ENCODE assay signal across 20 cellular contexts in the genomic region with DNA sequence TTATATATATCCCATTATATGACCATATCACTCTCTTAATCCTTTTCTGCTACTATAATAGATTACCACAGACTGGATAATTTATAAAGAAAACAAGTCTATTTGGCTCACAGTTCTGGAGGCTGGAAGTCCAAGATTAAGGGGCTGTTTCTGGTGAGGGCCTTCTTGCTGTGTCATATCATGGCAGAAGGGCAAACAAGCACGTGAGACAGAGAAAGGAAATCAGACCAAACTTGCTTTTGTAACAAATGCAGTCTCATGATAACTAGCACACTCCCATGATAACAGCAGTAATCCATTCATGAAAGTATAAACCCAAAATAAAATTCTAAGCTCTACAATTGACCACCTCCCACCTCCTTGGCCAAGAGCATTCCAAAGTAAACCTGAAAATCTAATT.
"Had no signal": no experiment of that assay in that cellular context is flagged by ENCODE, and none has a peak within 500 bp of the region (broad histone marks: within the 10 kb centered on the region; RNA-seq: fewer than 3 reads in every experiment).

No MANE protein-coding gene starts in this region.

- DNase-seq: effector memory CD8-positive, alpha-beta T cell; foreskin melanocyte; head of caudate nucleus; left colon; left ventricle myocardium superior; naive thymus-derived CD8-positive, alpha-beta T cell; psoas muscle; retina; sigmoid colon; stimulated activated CD4-positive, alpha-beta T cell treated with anti-CD3 and anti-CD28 coated beads, Interleukin-12 subunit alpha, Interleukin-12 subunit beta, amount 100 ng/mL, for 4 hours; stimulated activated naive CD4-positive, alpha-beta T cell; stomach; substantia nigra; transverse colon had no signal

- H3K4me2 ChIP-seq: hepatocyte had no signal

- H3K9me3 Mint-ChIP-seq: dendritic cell treated with granulocyte-macrophage colony-stimulating factor and Interleukin-4, amounts not matched to agents 40 ng/mL and 50 ng/mL, for 4 days; effector memory CD8-positive, alpha-beta T cell had no signal

- ATAC-seq: effector memory CD8-positive, alpha-beta T cell; left colon; left ventricle myocardium superior; naive thymus-derived CD8-positive, alpha-beta T cell; psoas muscle had no signal

- H3K4me3 Mint-ChIP-seq: dendritic cell treated with granulocyte-macrophage colony-stimulating factor and Interleukin-4, amounts not matched to agents 40 ng/mL and 50 ng/mL, for 4 days; effector memory CD8-positive, alpha-beta T cell; naive thymus-derived CD8-positive, alpha-beta T cell had no signal

- H3K36me3 Mint-ChIP-seq: naive thymus-derived CD8-positive, alpha-beta T cell had no signal

- H3K27me3 Mint-ChIP-seq: dendritic cell treated with granulocyte-macrophage colony-stimulating factor and Interleukin-4, amounts not matched to agents 40 ng/mL and 50 ng/mL, for 4 days had no signal

- H3K79me2 ChIP-seq: hepatocyte had no signal

- H2AFZ ChIP-seq: hepatocyte had no signal

- H3K27ac ChIP-seq: hepatocyte, neutrophil, psoas muscle, sigmoid colon, skin epidermis, stomach, thoracic aorta, transverse colon had no signal

- H3K4me3 ChIP-seq: hepatocyte, lung, psoas muscle, sigmoid colon, skin epidermis, stomach, thoracic aorta, transverse colon had no signal

- H3K36me3 ChIP-seq: neutrophil, sigmoid colon, stomach, thoracic aorta, transverse colon had no signal

- H3K27me3 ChIP-seq: hepatocyte, neutrophil, sigmoid colon, stomach, transverse colon had no signal

- H3K4me1 ChIP-seq: psoas muscle, sigmoid colon, stomach, transverse colon had no signal

- H3K9me3 ChIP-seq: neutrophil, psoas muscle, sigmoid colon, stomach, thoracic aorta, transverse colon had no signal

- H3K27ac Mint-ChIP-seq: dendritic cell treated with granulocyte-macrophage colony-stimulating factor and Interleukin-4, amounts not matched to agents 40 ng/mL and 50 ng/mL, for 4 days; effector memory CD8-positive, alpha-beta T cell; naive thymus-derived CD8-positive, alpha-beta T cell had no signal
